In the genomic region with DNA sequence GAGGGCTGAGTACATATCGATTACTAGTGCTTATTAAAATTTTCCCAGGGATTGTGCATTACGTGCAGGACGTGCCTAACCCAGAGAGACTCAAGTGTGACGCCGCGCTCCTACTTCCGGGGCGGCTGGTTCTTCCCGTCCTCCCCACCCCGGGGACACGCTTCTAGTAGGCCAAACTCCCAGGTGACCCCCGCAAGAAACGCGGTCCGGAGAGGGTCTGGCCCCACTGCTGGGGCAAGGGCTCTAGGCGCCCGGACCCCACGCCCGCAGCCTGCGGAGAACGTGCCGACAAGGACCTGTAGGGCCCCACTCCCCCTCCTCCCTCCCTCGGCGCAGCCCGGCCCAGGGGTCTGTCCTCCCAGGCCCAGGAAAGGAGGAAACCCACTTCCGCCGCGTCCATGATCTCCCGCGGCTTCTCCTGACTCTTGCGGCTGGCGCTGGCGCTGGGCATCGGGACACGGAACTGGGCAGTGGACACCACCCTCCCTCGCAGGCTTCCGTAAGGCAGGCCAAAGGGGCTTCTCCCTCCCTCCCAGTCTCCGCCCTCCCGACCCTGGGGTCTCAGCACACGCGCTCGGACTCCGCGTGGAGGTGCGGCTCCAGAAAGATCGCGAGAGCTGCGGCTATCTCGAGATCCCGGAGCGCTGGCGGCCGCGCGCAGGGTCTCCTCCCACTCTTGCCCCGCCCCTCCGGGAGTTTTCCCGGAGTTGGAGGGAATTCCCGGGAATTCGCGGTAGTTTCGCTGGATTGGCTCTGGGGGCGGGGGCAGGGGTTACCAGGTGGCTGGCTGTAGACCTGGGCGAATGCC, we compare ENCODE assay signal across 8 cellular contexts. TPM values are rescaled to one million over a fixed set of nuclear protein-coding genes. Genes with fewer than 3 reads are reported as not detected.
DNase-seq lines count a peak whose midpoint lies in the region; ATAC-seq and TF ChIP-seq lines count a peak whose summit lies in the region.

Gene DARS1 (minus strand): TSS at position 609 of the 808 bp plus-strand sequence. CDS start 158 bp downstream, at position 451.

- H3K9me3 ChIP-seq in mucosa of descending colon: no peaks in the 10 kb centered on the region

- H3K27me3 Mint-ChIP-seq in IgD-negative memory B cell: no peaks in the 10 kb centered on the region

- peaks cover 3% of the 10 kb centered on the region for H3K36me3 Mint-ChIP-seq in IgD-negative memory B cell

- peaks cover 9% of the 10 kb centered on the region for H3K4me1 ChIP-seq in mucosa of descending colon (ENCODE audit: low read depth)

- peak within 1 kb of the TSS; percentile 95 for H3K27ac ChIP-seq in epithelial cell of prostate

- H3K4me3 Mint-ChIP-seq in IgD-negative memory B cell: peak within 1 kb of the TSS; percentile 93 to 99 (median 96)

- no peaks in the 10 kb centered on the region for H3K9me3 Mint-ChIP-seq in IgD-negative memory B cell

- H3K4me3 ChIP-seq in mucosa of descending colon: peak within 1 kb of the TSS; percentile 96

- H3K4me1 Mint-ChIP-seq in IgD-negative memory B cell: peaks cover 31 to 37% (median 32%) of the 10 kb centered on the region in 3 donors

- no peak for TF ChIP-seq CTCF in mucosa of descending colon (IDR thresholded peaks at IDR 0.05)

- H3K36me3 ChIP-seq in mucosa of descending colon (ENCODE audit: low read depth): no peaks in the 10 kb centered on the region

- ATAC-seq in GM21576 (IDR thresholded peaks at IDR 0.05; ENCODE audit: unreplicated experiment) (peak; percentile 72), mucosa of descending colon (peak; percentile 98)

- H3K27ac Mint-ChIP-seq in IgD-negative memory B cell: peak within 1 kb of the TSS; percentile 90 to 99 (median 96)

- intact Hi-C loops in mucosa of descending colon (cut with DNase I, micrococcal nuclease): no loop called here

- DNase-seq in DMS153 treated with DMSO at 0.1 percent for 48 hours (lab: John Stamatoyannopoulos, UW; ENCODE audit: unreplicated experiment) (peak; percentile 76), OCI-M1 (lab: John Stamatoyannopoulos, UW) (peak; percentile 94), activated T-cell treated with anti-CD3 and anti-CD28 coated beads for 48 hours (ENCODE audit: low read depth) (peak; percentile 84), epithelial cell of prostate (ENCODE audit: low read depth, low spot score) (peak; percentile 71), mucosa of descending colon (peak; percentile 95 to 96 (median 95))
- peak; percentile 45 to 59 for DNase-seq in stimulated activated CD8-positive, alpha-beta memory T cell treated with anti-CD3 and anti-CD28 coated beads, Interleukin-4, amount 100 ng/mL, for 1 hour (ENCODE audit: low read depth in 2 of 2, low spot score in 1 of 2)

RNA-seq across cellular contexts. Expression of gene DARS1, which starts in this region (rescaled TPM):
- 117 TPM for polyA plus RNA-seq in IgD-negative memory B cell
- 10 to 100 TPM; 29.6 to 71.1 (median 40.3) TPM for total RNA-seq in mucosa of descending colon

Comparison
In these comparisons a context has a peak if more than half of its experiments do, and no peak if none do; other contexts are left out.
1. Peak in every context shown above with its lines: DNase-seq, ATAC-seq, H3K4me3 ChIP-seq and H3K27ac ChIP-seq.